In genomic region chr11:43354311-43354710, GRCh38 we compare ENCODE assay signal across 37 cellular contexts.
"Had no signal": no experiment of that assay in that cellular context is flagged by ENCODE, and none has a peak within 500 bp of the region (broad histone marks: within the 10 kb centered on the region; RNA-seq: fewer than 3 reads in every experiment).

No MANE protein-coding gene starts in this region.

- H3K4me1 ChIP-seq: breast epithelium had no signal

- ATAC-seq: activated CD8-positive, alpha-beta T cell treated with anti-CD3 and anti-CD28 coated beads for 36 hours; activated naive CD4-positive, alpha-beta T cell treated with anti-CD3 and anti-CD28 coated beads, Interleukin-2, amount 50 U/mL, for 72 hours; activated T-cell treated with anti-CD3 and anti-CD28 coated beads, Interleukin-2, amount 50 U/mL, for 4 hours; activated T-cell treated with anti-CD3 and anti-CD28 coated beads, Interleukin-2, amount 50 U/mL, for 72 hours; activated T-helper 17 cell treated with anti-CD3 and anti-CD28 coated beads, Interleukin-2, amount 50 U/mL, for 72 hours; body of pancreas had no signal

- H3K27ac Mint-ChIP-seq: activated B cell treated with CpG ODN at 0.5 μM for 24 hours; activated CD4-positive, alpha-beta memory T cell treated with anti-CD3 and anti-CD28 coated beads for 36 hours; activated CD4-positive, alpha-beta T cell treated with anti-CD3 and anti-CD28 coated beads, Interleukin-2, amount 10 ng/mL, durations not matched to agents 24 days and 14 days; activated CD8-positive, alpha-beta T cell treated with anti-CD3 and anti-CD28 coated beads for 36 hours; activated naive CD4-positive, alpha-beta T cell treated with anti-CD3 and anti-CD28 coated beads for 36 hours; activated naive CD4-positive, alpha-beta T cell treated with anti-CD3 and anti-CD28 coated beads, Interleukin-2, amount 50 U/mL, for 72 hours; activated naive CD8-positive, alpha-beta T cell treated with anti-CD3 and anti-CD28 coated beads for 36 hours; activated T-cell treated with anti-CD3 and anti-CD28 coated beads, Interleukin-2, amount 50 U/mL, for 72 hours; activated T-helper 1 cell treated with anti-CD3 and anti-CD28 coated beads, Interleukin-12 subunit alpha, Interleukin-12 subunit beta, Interleukin-2, Interleukin-4 antibody, amounts not matched to agents 30 ng/mL and 10 ng/mL and 1 ng/mL, durations not matched to agents 14 hours and 24 hours and 36 hours; activated T-helper 17 cell treated with anti-CD3 and anti-CD28 coated beads, Interleukin-2, amount 50 U/mL, for 72 hours; T-helper 1 cell treated with Interleukin-12 subunit alpha and Interleukin-12 subunit beta and Interleukin-4 antibody, amounts not matched to agents 30 μg/mL and 1 μg/mL, for 36 hours; T-helper 2 cell treated with Interferon-gamma antibody and Interleukin-4, amounts not matched to agents 5 μg/mL and 100 μg/mL, for 36 hours had no signal

- H3K9me3 Mint-ChIP-seq: activated B cell treated with CpG ODN at 0.5 μM for 24 hours; activated CD4-positive, alpha-beta memory T cell treated with anti-CD3 and anti-CD28 coated beads for 36 hours; activated CD4-positive, alpha-beta T cell treated with anti-CD3 and anti-CD28 coated beads, Interleukin-2, amount 10 ng/mL, durations not matched to agents 24 days and 14 days; activated CD8-positive, alpha-beta T cell treated with anti-CD3 and anti-CD28 coated beads for 36 hours; activated naive CD4-positive, alpha-beta T cell treated with anti-CD3 and anti-CD28 coated beads for 36 hours; activated naive CD4-positive, alpha-beta T cell treated with anti-CD3 and anti-CD28 coated beads, Interleukin-2, amount 50 U/mL, for 72 hours; activated naive CD8-positive, alpha-beta T cell treated with anti-CD3 and anti-CD28 coated beads for 36 hours; activated T-cell treated with anti-CD3 and anti-CD28 coated beads, Interleukin-2, amount 50 U/mL, for 4 hours; activated T-cell treated with anti-CD3 and anti-CD28 coated beads, Interleukin-2, amount 50 U/mL, for 72 hours; activated T-helper 1 cell treated with anti-CD3 and anti-CD28 coated beads, Interleukin-12 subunit alpha, Interleukin-12 subunit beta, Interleukin-2, Interleukin-4 antibody, amounts not matched to agents 30 ng/mL and 10 ng/mL and 1 ng/mL, durations not matched to agents 14 hours and 24 hours and 36 hours; activated T-helper 17 cell treated with anti-CD3 and anti-CD28 coated beads, Interleukin-2, amount 50 U/mL, for 72 hours; T-helper 1 cell treated with Interleukin-12 subunit alpha and Interleukin-12 subunit beta and Interleukin-4 antibody, amounts not matched to agents 30 μg/mL and 1 μg/mL, for 36 hours; T-helper 2 cell treated with Interferon-gamma antibody and Interleukin-4, amounts not matched to agents 5 μg/mL and 100 μg/mL, for 36 hours had no signal

- H3K9me3 ChIP-seq: adrenal gland, body of pancreas, breast epithelium had no signal

- H3K27me3 ChIP-seq: adrenal gland, body of pancreas, brain microvascular endothelial cell, breast epithelium had no signal

- H3K27me3 Mint-ChIP-seq: activated B cell treated with CpG ODN at 0.5 μM for 24 hours; activated CD4-positive, alpha-beta memory T cell treated with anti-CD3 and anti-CD28 coated beads for 36 hours; activated CD4-positive, alpha-beta T cell treated with anti-CD3 and anti-CD28 coated beads, Interleukin-2, amount 10 ng/mL, durations not matched to agents 24 days and 14 days; activated CD8-positive, alpha-beta T cell treated with anti-CD3 and anti-CD28 coated beads for 36 hours; activated naive CD8-positive, alpha-beta T cell treated with anti-CD3 and anti-CD28 coated beads for 36 hours; activated T-helper 17 cell treated with anti-CD3 and anti-CD28 coated beads, Interleukin-2, amount 50 U/mL, for 72 hours had no signal

- FAIRE-seq: astrocyte, TTC549 had no signal

- H3K4me3 Mint-ChIP-seq: activated B cell treated with CpG ODN at 0.5 μM for 24 hours; activated CD4-positive, alpha-beta memory T cell treated with anti-CD3 and anti-CD28 coated beads for 36 hours; activated CD4-positive, alpha-beta T cell treated with anti-CD3 and anti-CD28 coated beads, Interleukin-2, amount 10 ng/mL, durations not matched to agents 24 days and 14 days; activated CD8-positive, alpha-beta T cell treated with anti-CD3 and anti-CD28 coated beads for 36 hours; activated naive CD4-positive, alpha-beta T cell treated with anti-CD3 and anti-CD28 coated beads for 36 hours; activated naive CD8-positive, alpha-beta T cell treated with anti-CD3 and anti-CD28 coated beads for 36 hours; activated T-cell treated with anti-CD3 and anti-CD28 coated beads, Interleukin-2, amount 50 U/mL, for 4 hours; activated T-cell treated with anti-CD3 and anti-CD28 coated beads, Interleukin-2, amount 50 U/mL, for 72 hours; activated T-helper 1 cell treated with anti-CD3 and anti-CD28 coated beads, Interleukin-12 subunit alpha, Interleukin-12 subunit beta, Interleukin-2, Interleukin-4 antibody, amounts not matched to agents 30 ng/mL and 10 ng/mL and 1 ng/mL, durations not matched to agents 14 hours and 24 hours and 36 hours; activated T-helper 17 cell treated with anti-CD3 and anti-CD28 coated beads, Interleukin-2, amount 50 U/mL, for 72 hours; T-helper 1 cell treated with Interleukin-12 subunit alpha and Interleukin-12 subunit beta and Interleukin-4 antibody, amounts not matched to agents 30 μg/mL and 1 μg/mL, for 36 hours; T-helper 2 cell treated with Interferon-gamma antibody and Interleukin-4, amounts not matched to agents 5 μg/mL and 100 μg/mL, for 36 hours had no signal

- DNase-seq: activated B cell treated with CpG ODN at 0.5 μM for 24 hours; activated CD4-positive, alpha-beta memory T cell treated with anti-CD3 and anti-CD28 coated beads for 36 hours; activated CD4-positive, alpha-beta T cell treated with anti-CD3 and anti-CD28 coated beads for 4 hours; activated CD4-positive, alpha-beta T cell treated with anti-CD3 and anti-CD28 coated beads, Interleukin-2, amount 10 ng/mL, durations not matched to agents 24 days and 14 days; activated CD4-positive, alpha-beta T cell treated with anti-CD3 and anti-CD28 coated beads, Interleukin-2, amount 50 U/mL, for 1 hour; activated CD4-positive, alpha-beta T cell treated with anti-CD3 and anti-CD28 coated beads, Interleukin-2, amount 50 U/mL, for 4 hours; activated CD4-positive, CD25-positive, alpha-beta regulatory T cell treated with anti-CD3 and anti-CD28 coated beads, Interleukin-2, amount 50 U/mL, for 72 hours; activated CD8-positive, alpha-beta memory T cell treated with anti-CD3 and anti-CD28 coated beads, Interleukin-2, amount 50 U/mL, for 4 hours; activated CD8-positive, alpha-beta T cell treated with anti-CD3 and anti-CD28 coated beads for 36 hours; activated effector memory CD4-positive, alpha-beta T cell treated with anti-CD3 and anti-CD28 coated beads, Interleukin-2, amount 50 U/mL, for 16 hours; activated gamma-delta T cell treated with Interleukin-2 at 50 U/mL for 16 hours; activated naive CD4-positive, alpha-beta T cell; activated naive CD4-positive, alpha-beta T cell treated with anti-CD3 and anti-CD28 coated beads for 36 hours; activated naive CD4-positive, alpha-beta T cell treated with anti-CD3 and anti-CD28 coated beads, Interleukin-2, amount 50 U/mL, for 16 hours; activated naive CD8-positive, alpha-beta T cell treated with anti-CD3 and anti-CD28 coated beads for 36 hours; activated T-cell treated with anti-CD3 and anti-CD28 coated beads for 4 hours; activated T-cell treated with anti-CD3 and anti-CD28 coated beads, Interleukin-2, amount 50 U/mL, for 1 hour; activated T-cell treated with anti-CD3 and anti-CD28 coated beads, Interleukin-2, amount 50 U/mL, for 4 hours; activated T-cell treated with anti-CD3 and anti-CD28 coated beads, Interleukin-2, amount 50 U/mL, for 72 hours; adrenal gland; amniotic stem cell; aorta; body of pancreas; brain microvascular endothelial cell; central memory CD4-positive, alpha-beta T cell; T-helper 1 cell; T-helper 2 cell; T-helper 9 cell had no signal

- H3K36me3 ChIP-seq: adrenal gland, breast epithelium had no signal

- H3K27ac ChIP-seq: adrenal gland, body of pancreas, brain microvascular endothelial cell, breast epithelium, VCaP had no signal

- H3K4me3 ChIP-seq: adrenal gland, body of pancreas, breast epithelium had no signal
